Comparison of ENCODE assay signal across 2 cellular contexts in the genomic region with DNA sequence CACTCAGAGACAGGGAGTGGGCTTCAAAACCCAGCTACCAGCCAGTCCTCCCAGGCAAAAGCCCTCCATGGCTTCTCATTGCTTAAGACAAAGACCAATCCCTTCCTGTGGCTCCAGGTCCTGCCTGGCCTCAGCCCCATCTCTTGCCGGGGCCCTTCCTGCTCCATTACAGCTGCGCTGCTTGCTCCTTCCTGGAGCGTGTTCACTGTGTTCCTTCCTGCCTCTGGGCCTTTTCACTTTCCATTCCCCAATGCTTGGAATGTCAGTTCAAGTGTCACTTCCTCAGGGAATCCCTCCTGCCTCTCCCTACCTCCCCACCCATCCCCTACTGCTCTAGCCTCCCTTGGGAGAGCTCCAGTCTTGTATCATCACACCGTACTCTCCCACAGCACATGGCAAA.
A peak's percentile ranks its signal among the peaks of the same experiment; 100 is the strongest.
TF ChIP-seq lines count a peak whose summit lies in the region.

No MANE protein-coding gene starts in this region.

TF ChIP-seq in IMR-90, 13 proteins besides CTCF, POLR2A, EP300 and RAD21:
- TF ChIP-seq MAZ (IDR thresholded peaks at IDR 0.05; ENCODE audit: borderline replicate concordance, low read depth, low read length) (no peak), MAFK (IDR thresholded peaks at IDR 0.05; ENCODE audit: low read depth, low read length) (no peak), CEBPB (IDR thresholded peaks at IDR 0.05; ENCODE audit: low read depth, low read length) (no peak), SMC3 (IDR thresholded peaks at IDR 0.05; ENCODE audit: low read depth, low read length) (no peak), CHD1 (IDR thresholded peaks at IDR 0.05; ENCODE audit: low read depth, low read length) (no peak), RFX5 (IDR thresholded peaks at IDR 0.05; ENCODE audit: low read depth, low read length) (no peak), FOS (IDR thresholded peaks at IDR 0.05; ENCODE audit: low read depth, low read length) (no peak), RCOR1 (IDR thresholded peaks at IDR 0.05; ENCODE audit: insufficient replicate concordance, low read length) (no peak), MXI1 (IDR thresholded peaks at IDR 0.05; ENCODE audit: borderline replicate concordance, low read depth, low read length) (no peak), BHLHE40 (IDR thresholded peaks at IDR 0.05; ENCODE audit: low read depth, low read length) (no peak), NFE2L2 (IDR thresholded peaks at IDR 0.05; ENCODE audit: low read depth, low read length) (no peak), ELK1 (IDR thresholded peaks at IDR 0.05; ENCODE audit: borderline replicate concordance, low read depth, low read length) (no peak)
- TF ChIP-seq, protein P1, sequence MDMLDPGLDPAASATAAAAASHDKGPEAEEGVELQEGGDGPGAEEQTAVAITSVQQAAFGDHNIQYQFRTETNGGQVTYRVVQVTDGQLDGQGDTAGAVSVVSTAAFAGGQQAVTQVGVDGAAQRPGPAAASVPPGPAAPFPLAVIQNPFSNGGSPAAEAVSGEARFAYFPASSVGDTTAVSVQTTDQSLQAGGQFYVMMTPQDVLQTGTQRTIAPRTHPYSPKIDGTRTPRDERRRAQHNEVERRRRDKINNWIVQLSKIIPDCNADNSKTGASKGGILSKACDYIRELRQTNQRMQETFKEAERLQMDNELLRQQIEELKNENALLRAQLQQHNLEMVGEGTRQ (IDR thresholded peaks at IDR 0.05; ENCODE audit: low read depth, low read length), result no peak
TF ChIP-seq in IMR-90: peak in this region for 0.

TF ChIP-seq in endothelial cell of umbilical vein, 7 proteins besides CTCF, POLR2A, EP300 and RAD21:
- TF ChIP-seq POLR2AphosphoS5 (IDR thresholded peaks at IDR 0.05; ENCODE audit: insufficient read depth, low read depth, low read length) (peak; percentile 6), FOS (IDR thresholded peaks at IDR 0.05; ENCODE audit: borderline replicate concordance, insufficient read depth, low read length) (no peak)
